Comparison of ENCODE assay signal across 1 cellular context in genomic region chr11:74233683-74234082, GRCh38.
A peak's percentile ranks its signal among the peaks of the same experiment; 100 is the strongest.
TF ChIP-seq lines count a peak whose summit lies in the region.

No MANE protein-coding gene starts in this region.

TF ChIP-seq in GM12878, 131 proteins besides CTCF, POLR2A, EP300 and RAD21 (continued from another document):
- TF ChIP-seq RUNX3 (IDR thresholded peaks at IDR 0.05; ENCODE audit: low read length): 0 out of 2 replicates have a peak, but pooled peaks have one; percentile 14
- TF ChIP-seq ZNF384 (IDR thresholded peaks at IDR 0.05; ENCODE audit: borderline replicate concordance, low read depth, low read length): no peak
- TF ChIP-seq SREBF2 (IDR thresholded peaks at IDR 0.05; ENCODE audit: low read length): no peak
- TF ChIP-seq MTA2 (IDR thresholded peaks at IDR 0.05; ENCODE audit: low read depth): 0 out of 2 replicates have a peak, but pooled peaks have one; percentile 22
- no peak for TF ChIP-seq TARDBP (IDR thresholded peaks at IDR 0.05; ENCODE audit: borderline replicate concordance)
- TF ChIP-seq SIN3A (IDR thresholded peaks at IDR 0.05; ENCODE audit: low read depth, low read length): no peak
- TF ChIP-seq CHD1 (IDR thresholded peaks at IDR 0.05; ENCODE audit: low read depth, low read length): no peak
- TF ChIP-seq ZNF687 (IDR thresholded peaks at IDR 0.05): no peak
- no peak for TF ChIP-seq SMAD1 (IDR thresholded peaks at IDR 0.05; ENCODE audit: low read depth, partially characterized antibody)
- TF ChIP-seq POU2F2 (IDR thresholded peaks at IDR 0.05; ENCODE audit: borderline replicate concordance, low read depth, low read length): 0 out of 3 replicates have a peak, but pooled peaks have one; percentile 11
- no peak for TF ChIP-seq ZZZ3 (IDR thresholded peaks at IDR 0.05; ENCODE audit: control insufficient read depth, insufficient read length, low read depth)
- peak; percentile 40 to 47; a peak in 2 of 4 replicates for TF ChIP-seq IKZF2 (IDR thresholded peaks at IDR 0.05)
